ENCODE assay signal across 8 cellular contexts in the genomic region with DNA sequence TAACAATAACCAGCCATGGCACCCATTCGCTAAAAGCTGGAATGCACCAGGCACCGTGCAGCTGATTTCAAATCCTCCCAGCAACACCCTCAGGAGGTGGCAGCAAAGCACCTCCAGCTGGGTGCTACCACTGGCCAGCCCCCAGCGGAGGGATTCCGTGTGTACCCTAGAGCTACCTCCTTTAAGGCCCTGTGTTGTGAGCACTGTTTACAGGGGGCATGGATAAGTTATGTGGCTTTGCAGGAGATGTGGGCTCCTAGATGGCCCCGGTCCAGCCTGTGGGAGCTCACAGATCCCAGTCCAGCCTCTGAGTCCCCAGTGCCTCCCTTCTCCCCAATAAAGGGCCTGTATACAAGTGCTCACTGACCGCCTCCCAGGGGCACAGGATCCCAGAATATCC. TPM values are rescaled to one million over a fixed set of nuclear protein-coding genes. Genes with fewer than 3 reads are reported as not detected.
DNase-seq lines count a peak whose midpoint lies in the region; ATAC-seq, FAIRE-seq and TF ChIP-seq lines count a peak whose summit lies in the region.

No MANE protein-coding gene starts in this region.

- peaks cover 2 to 22% of the 10 kb centered on the region in 2 experiments; a peak in 4 of 5 replicates for H3K4me1 ChIP-seq in K562 (replicated peaks in 1 of 2; ENCODE audit: control insufficient read depth in 2 of 2, insufficient read depth in 2 of 2, low read length in 2 of 2)

- no peaks in the 10 kb centered on the region for H3K9me3 ChIP-seq in K562 (replicated peaks; ENCODE audit: control insufficient read depth, insufficient read depth, low read depth, low read length)

- H3K9ac ChIP-seq in K562 (ENCODE audit: insufficient read depth in 1 of 2, low read depth in 2 of 2, low read length in 2 of 2) = no peak overlapping the region

- no peak for TF ChIP-seq EP300 in K562 (IDR thresholded peaks at IDR 0.05; ENCODE audit: low read length)

- in situ Hi-C loops in K562 (cut with MboI) = no loop called here

- no peak overlapping the region for H3K27ac ChIP-seq in K562 (ENCODE audit: extremely low read depth, low read depth, low read length)

- no peak for TF ChIP-seq POLR2A in K562 (conservative IDR thresholded peaks at IDR 0.05)

- no peaks in the 10 kb centered on the region for H4K20me1 ChIP-seq in K562 (replicated peaks; ENCODE audit: control insufficient read depth, insufficient read depth, low read length)

- peak; percentile 52 for DNase-seq in Ammon's horn (ENCODE audit: low spot score)
- peak; percentile 30 to 90 (median 54) for DNase-seq in T-helper 2 cell
- DNase-seq in K562 (ENCODE audit: extremely low read depth in 1 of 4, low spot score in 3 of 4) = no peak
- DNase-seq in medulla oblongata (ENCODE audit: extremely low spot score) = peak; percentile 43
- DNase-seq in stimulated activated naive CD4-positive, alpha-beta T cell (lab: John Stamatoyannopoulos, UW) = peak; percentile 39 to 72 (median 44)
- no peak for DNase-seq in WTC11 (ENCODE audit: low spot score)

- POLR2A ChIA-PET in K562 (lab: Yijun Ruan, JAX) = interaction anchor here (0.7 to 1.7 kb wide), 5 partner anchors 9 to 61 kb away, joined by 3 to 6 read pairs (median 3); no protein-coding TSS in a partner anchor
- POLR2A ChIA-PET in WTC11 (lab: Charles Lee) = interaction anchor here (0.6 to 0.7 kb wide), 2 partner anchors 11 to 27 kb away, joined by 3 to 5 read pairs; no protein-coding TSS in a partner anchor

- intact Hi-C loops in K562 (cut with micrococcal nuclease) = no loop called here

- H3K79me2 ChIP-seq in K562 (ENCODE audit: control insufficient read depth, insufficient read depth, low read length) = no peaks in the 10 kb centered on the region; the same call in 2 of the 3 replicates

- ATAC-seq in GM19043 (IDR thresholded peaks at IDR 0.05; ENCODE audit: low read depth, unreplicated experiment) = peak; percentile 44
- ATAC-seq in HG03378 (IDR thresholded peaks at IDR 0.05; ENCODE audit: unreplicated experiment) = peak; percentile 41
- peak; percentile 45 for ATAC-seq in K562
- ATAC-seq in WTC11 = no peak

- H3K27ac Mint-ChIP-seq in WTC11 = no peak overlapping the region

- no peak overlapping the region for H3K4me2 ChIP-seq in K562 (ENCODE audit: insufficient read depth, low read length)

- H3K4me3 Mint-ChIP-seq in WTC11 = no peak overlapping the region

- FAIRE-seq in K562 (lab: Jason Lieb, UNC) = no peak

- peak; percentile 24 to 28 (median 24); a peak in 3 of 6 replicates for TF ChIP-seq CTCF in K562 (IDR thresholded peaks at IDR 0.05 in 2 of 3, conservative IDR thresholded peaks at IDR 0.05 in 1 of 3; ENCODE audit: insufficient read depth in 2 of 3, low read depth in 1 of 3, low read length in 3 of 3)
- TF ChIP-seq CTCF in WTC11 (IDR thresholded peaks at IDR 0.05) = no peak

- H3K27me3 ChIP-seq in K562 (ENCODE audit: control insufficient read depth in 2 of 2, insufficient read depth in 2 of 2, low read length in 2 of 2) = no peaks in the 10 kb centered on the region

- peaks cover 17% of the 10 kb centered on the region; the same call in 2 of the 3 replicates for H3K36me3 ChIP-seq in K562 (ENCODE audit: control insufficient read depth, insufficient read depth, low read length)

- H3K9me1 ChIP-seq in K562 (ENCODE audit: control insufficient read depth, insufficient read depth, low read length) = no peaks in the 10 kb centered on the region

- no peaks in the 10 kb centered on the region for H3K36me3 Mint-ChIP-seq in WTC11

- CTCF ChIA-PET in K562 (lab: Yijun Ruan, JAX; ENCODE audit: low intra/inter-chr PET ratio) (interaction anchor here (1.0 kb wide), 1 partner anchor 54 kb away, joined by 4 read pairs; no protein-coding TSS in a partner anchor), WTC11 (lab: Charles Lee) (interaction anchor here (0.6 to 1.6 kb wide), 5 partner anchors 20 to 156 kb away, joined by 3 to 9 read pairs (median 3); no protein-coding TSS in a partner anchor)

- TF ChIP-seq RAD21 in K562 (CRISPR knock-in tag; conservative IDR thresholded peaks at IDR 0.05 in 1 of 2, IDR thresholded peaks at IDR 0.05 in 1 of 2) = peak; percentile 38 to 43

- peaks cover 5% of the 10 kb centered on the region; the same call in 1 of the 2 replicates for H3K4me1 Mint-ChIP-seq in WTC11

- 81% methylated on average over 6 of the region's 6 CpGs for WGBS in K562 (ENCODE audit: insufficient coverage, low coverage, missing lambda C conversion rate)

- H3K4me3 ChIP-seq in K562 = no peak overlapping the region

- H2AFZ ChIP-seq in K562 (ENCODE audit: low read depth, low read length) = no peak overlapping the region

- H3K27me3 Mint-ChIP-seq in WTC11 (ENCODE audit: low read depth) = no peaks in the 10 kb centered on the region

- no TSS peak for BruUV-seq in K562 (replicated peaks; lab: Mats Ljungman, UMichigan)

- no peaks in the 10 kb centered on the region for H3K9me3 Mint-ChIP-seq in WTC11

TF ChIP-seq in K562, 482 proteins besides CTCF, POLR2A, EP300 and RAD21:
- TF ChIP-seq CBFA2T2 (conservative IDR thresholded peaks at IDR 0.05) (no peak), TFAP4 (CRISPR knock-in tag; IDR thresholded peaks at IDR 0.05; ENCODE audit: borderline replicate concordance) (0 out of 2 replicates have a peak, but pooled peaks have one; percentile 15), TBL1XR1 (IDR thresholded peaks at IDR 0.05; ENCODE audit: low read length in 2 of 2) (no peak)
- TF ChIP-seq, protein P1, sequence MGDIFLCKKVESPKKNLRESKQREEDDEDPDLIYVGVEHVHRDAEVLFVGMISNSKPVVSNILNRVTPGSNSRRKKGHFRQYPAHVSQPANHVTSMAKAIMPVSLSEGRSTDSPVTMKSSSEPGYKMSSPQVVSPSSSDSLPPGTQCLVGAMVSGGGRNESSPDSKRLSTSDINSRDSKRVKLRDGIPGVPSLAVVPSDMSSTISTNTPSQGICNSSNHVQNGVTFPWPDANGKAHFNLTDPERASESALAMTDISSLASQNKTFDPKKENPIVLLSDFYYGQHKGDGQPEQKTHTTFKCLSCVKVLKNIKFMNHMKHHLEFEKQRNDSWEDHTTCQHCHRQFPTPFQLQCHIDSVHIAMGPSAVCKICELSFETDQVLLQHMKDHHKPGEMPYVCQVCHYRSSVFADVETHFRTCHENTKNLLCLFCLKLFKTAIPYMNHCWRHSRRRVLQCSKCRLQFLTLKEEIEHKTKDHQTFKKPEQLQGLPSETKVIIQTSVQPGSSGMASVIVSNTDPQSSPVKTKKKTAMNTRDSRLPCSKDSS (IDR thresholded peaks at IDR 0.05; ENCODE audit: low read depth, partially characterized antibody) = no peak

TF ChIP-seq in WTC11, 78 proteins besides CTCF, POLR2A, EP300 and RAD21 (continues in another document):
- TF ChIP-seq FOXP4 (CRISPR knock-in tag; IDR thresholded peaks at IDR 0.05) = no peak
- TF ChIP-seq NFATC4 (CRISPR knock-in tag; IDR thresholded peaks at IDR 0.05) = no peak
- no peak for TF ChIP-seq SP1 (CRISPR knock-in tag; conservative IDR thresholded peaks at IDR 0.05)
- TF ChIP-seq, protein P2, sequence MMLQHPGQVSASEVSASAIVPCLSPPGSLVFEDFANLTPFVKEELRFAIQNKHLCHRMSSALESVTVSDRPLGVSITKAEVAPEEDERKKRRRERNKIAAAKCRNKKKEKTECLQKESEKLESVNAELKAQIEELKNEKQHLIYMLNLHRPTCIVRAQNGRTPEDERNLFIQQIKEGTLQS (CRISPR knock-in tag; conservative IDR thresholded peaks at IDR 0.05) = no peak
- TF ChIP-seq ESRRA (CRISPR knock-in tag; IDR thresholded peaks at IDR 0.05; ENCODE audit: borderline replicate concordance) = no peak

RNA-seq across cellular contexts. Expression of gene TNRC18, which starts 27.1 kb away (rescaled TPM):
- total RNA-seq in K562 (2011; cell fraction: chromatin; rRNA removed; ENCODE audit: low replicate concordance) = 41.9 and 74.6 TPM in 2 replicates
- total RNA-seq in K562 (2011; cell fraction: nucleolus; rRNA removed) = 31.5 and 35.9 TPM in 2 replicates
- total RNA-seq in K562 (2011; cell fraction: nucleoplasm; rRNA removed) = 35.6 and 54.7 TPM in 2 replicates
- total RNA-seq in K562 (2014; rRNA removed) (14.3 and 18.0 TPM in 2 replicates), K562 (2014; rRNA removed; fragmentation: Illumina TruSeq; extraction: Trizol) (10.8 and 12.1 TPM in 2 replicates), K562 (2015; rRNA removed; fragmentation: Illumina TruSeq; extraction: Trizol) (19.8 and 23.5 TPM in 2 replicates), K562 (2021) (29.8 and 43.2 TPM in 2 replicates), WTC11 (2021) (29.1 to 55.0 TPM (median 34.2 TPM) in 3 replicates)
- polyA plus RNA-seq in K562 (2011; rRNA removed) (3.2 and 4.2 TPM in 2 replicates), K562 (2014; fragmentation: Illumina TruSeq; extraction: Trizol) (22.3 and 22.7 TPM in 2 replicates), K562 (2014; fragmentation: Nextera tagmentation; extraction: Ambion mirVana) (under 1 TPM; 0.03 TPM), K562 (2014; rRNA removed) (19.2 and 27.2 TPM in 2 replicates)
- polyA plus RNA-seq in K562 (2011; cell fraction: cytosol; rRNA removed) = 3.5 and 8.3 TPM in 2 replicates
- 12.6 and 17.1 TPM in 2 replicates for polyA plus RNA-seq in K562 (2011; cell fraction: nucleus; rRNA removed)
- 25.7 and 34.0 TPM in 2 replicates for polyA plus RNA-seq in K562 (2012)
- polyA minus RNA-seq in K562 (2011; rRNA and poly(A)+ RNA removed) = 10.0 and 10.2 TPM in 2 replicates
- polyA minus RNA-seq in K562 (2011; cell fraction: cytosol; rRNA and poly(A)+ RNA removed) = 18.2 and 26.2 TPM in 2 replicates
- 11.3 and 12.7 TPM in 2 replicates for polyA minus RNA-seq in K562 (2011; cell fraction: nucleus; rRNA and poly(A)+ RNA removed)

Comparison
In these comparisons a context has a peak if more than half of its experiments do, and no peak if none do; other contexts are left out.
1. DNase-seq: peak in Ammon's horn (single experiment), T-helper 2 cell (5 of 5), medulla oblongata (single experiment) and stimulated activated naive CD4-positive, alpha-beta T cell (6 of 6); none in K562 (0 of 4) and WTC11 (single experiment).